In the genomic region with DNA sequence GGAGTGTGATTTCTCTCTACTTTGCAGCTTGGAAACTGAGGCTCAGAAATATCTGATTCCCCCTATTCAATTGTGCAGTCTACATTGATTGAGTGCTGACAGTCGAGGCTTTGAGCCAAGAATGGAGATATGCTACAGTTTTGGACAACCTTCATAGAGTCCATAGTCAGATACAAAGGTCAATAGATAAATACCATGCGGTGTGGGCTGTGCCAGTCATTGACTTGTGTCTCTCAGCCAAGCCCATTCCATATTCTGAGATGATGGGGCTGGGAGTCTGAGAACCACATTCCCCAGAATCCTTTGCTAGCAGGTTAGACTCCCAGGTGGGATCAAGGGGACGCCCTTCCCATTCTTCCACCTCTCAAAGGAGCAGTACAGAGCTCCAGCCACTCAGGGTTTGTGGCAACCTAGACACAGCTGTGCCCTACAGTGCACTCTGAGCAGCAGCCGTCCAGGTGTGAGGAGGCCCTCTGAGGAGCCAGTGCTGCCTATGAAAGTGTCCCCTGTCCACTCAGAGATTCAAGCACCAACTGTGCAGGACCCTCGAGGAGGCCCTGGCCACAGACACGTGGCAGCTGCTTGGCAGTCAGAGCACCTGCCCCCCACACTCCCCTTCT, we compare ENCODE assay signal across 1 cellular context.
TF ChIP-seq lines count a peak whose summit lies in the region.

No MANE protein-coding gene starts in this region.

TF ChIP-seq in HepG2, 621 proteins besides CTCF, POLR2A, EP300 and RAD21 (continued from another document):
- TF ChIP-seq GABPA (IDR thresholded peaks at IDR 0.05; ENCODE audit: low read depth, low read length) (no peak), GABPA (CRISPR knock-in tag; IDR thresholded peaks at IDR 0.05; ENCODE audit: low read depth) (no peak), REL (CRISPR knock-in tag; conservative IDR thresholded peaks at IDR 0.05) (no peak), TOPORS (CRISPR knock-in tag; IDR thresholded peaks at IDR 0.05) (no peak), MTF2 (CRISPR knock-in tag; IDR thresholded peaks at IDR 0.05; ENCODE audit: borderline replicate concordance) (no peak), ELF4 (CRISPR knock-in tag; IDR thresholded peaks at IDR 0.05; ENCODE audit: borderline replicate concordance) (no peak), ZNF577 (CRISPR knock-in tag; IDR thresholded peaks at IDR 0.05; ENCODE audit: borderline replicate concordance, low read depth) (no peak), ZZZ3 (CRISPR knock-in tag; IDR thresholded peaks at IDR 0.05; ENCODE audit: borderline replicate concordance) (no peak), ISL2 (CRISPR knock-in tag; IDR thresholded peaks at IDR 0.05) (no peak), SALL1 (CRISPR knock-in tag; IDR thresholded peaks at IDR 0.05) (no peak), FOXK2 (IDR thresholded peaks at IDR 0.05) (no peak)
- TF ChIP-seq, protein P1, sequence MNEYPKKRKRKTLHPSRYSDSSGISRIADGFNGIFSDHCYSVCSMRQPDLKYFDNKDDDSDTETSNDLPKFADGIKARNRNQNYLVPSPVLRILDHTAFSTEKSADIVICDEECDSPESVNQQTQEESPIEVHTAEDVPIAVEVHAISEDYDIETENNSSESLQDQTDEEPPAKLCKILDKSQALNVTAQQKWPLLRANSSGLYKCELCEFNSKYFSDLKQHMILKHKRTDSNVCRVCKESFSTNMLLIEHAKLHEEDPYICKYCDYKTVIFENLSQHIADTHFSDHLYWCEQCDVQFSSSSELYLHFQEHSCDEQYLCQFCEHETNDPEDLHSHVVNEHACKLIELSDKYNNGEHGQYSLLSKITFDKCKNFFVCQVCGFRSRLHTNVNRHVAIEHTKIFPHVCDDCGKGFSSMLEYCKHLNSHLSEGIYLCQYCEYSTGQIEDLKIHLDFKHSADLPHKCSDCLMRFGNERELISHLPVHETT (CRISPR knock-in tag; conservative IDR thresholded peaks at IDR 0.05): no peak
- TF ChIP-seq, protein P2, sequence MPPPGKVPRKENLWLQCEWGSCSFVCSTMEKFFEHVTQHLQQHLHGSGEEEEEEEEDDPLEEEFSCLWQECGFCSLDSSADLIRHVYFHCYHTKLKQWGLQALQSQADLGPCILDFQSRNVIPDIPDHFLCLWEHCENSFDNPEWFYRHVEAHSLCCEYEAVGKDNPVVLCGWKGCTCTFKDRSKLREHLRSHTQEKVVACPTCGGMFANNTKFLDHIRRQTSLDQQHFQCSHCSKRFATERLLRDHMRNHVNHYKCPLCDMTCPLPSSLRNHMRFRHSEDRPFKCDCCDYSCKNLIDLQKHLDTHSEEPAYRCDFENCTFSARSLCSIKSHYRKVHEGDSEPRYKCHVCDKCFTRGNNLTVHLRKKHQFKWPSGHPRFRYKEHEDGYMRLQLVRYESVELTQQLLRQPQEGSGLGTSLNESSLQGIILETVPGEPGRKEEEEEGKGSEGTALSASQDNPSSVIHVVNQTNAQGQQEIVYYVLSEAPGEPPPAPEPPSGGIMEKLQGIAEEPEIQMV (CRISPR knock-in tag; IDR thresholded peaks at IDR 0.05; ENCODE audit: low read depth): no peak
- TF ChIP-seq, protein P3, sequence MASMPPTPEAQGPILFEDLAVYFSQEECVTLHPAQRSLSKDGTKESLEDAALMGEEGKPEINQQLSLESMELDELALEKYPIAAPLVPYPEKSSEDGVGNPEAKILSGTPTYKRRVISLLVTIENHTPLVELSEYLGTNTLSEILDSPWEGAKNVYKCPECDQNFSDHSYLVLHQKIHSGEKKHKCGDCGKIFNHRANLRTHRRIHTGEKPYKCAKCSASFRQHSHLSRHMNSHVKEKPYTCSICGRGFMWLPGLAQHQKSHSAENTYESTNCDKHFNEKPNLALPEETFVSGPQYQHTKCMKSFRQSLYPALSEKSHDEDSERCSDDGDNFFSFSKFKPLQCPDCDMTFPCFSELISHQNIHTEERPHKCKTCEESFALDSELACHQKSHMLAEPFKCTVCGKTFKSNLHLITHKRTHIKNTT (CRISPR knock-in tag; IDR thresholded peaks at IDR 0.05): no peak
- TF ChIP-seq, protein P4, sequence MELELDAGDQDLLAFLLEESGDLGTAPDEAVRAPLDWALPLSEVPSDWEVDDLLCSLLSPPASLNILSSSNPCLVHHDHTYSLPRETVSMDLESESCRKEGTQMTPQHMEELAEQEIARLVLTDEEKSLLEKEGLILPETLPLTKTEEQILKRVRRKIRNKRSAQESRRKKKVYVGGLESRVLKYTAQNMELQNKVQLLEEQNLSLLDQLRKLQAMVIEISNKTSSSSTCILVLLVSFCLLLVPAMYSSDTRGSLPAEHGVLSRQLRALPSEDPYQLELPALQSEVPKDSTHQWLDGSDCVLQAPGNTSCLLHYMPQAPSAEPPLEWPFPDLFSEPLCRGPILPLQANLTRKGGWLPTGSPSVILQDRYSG (CRISPR knock-in tag; IDR thresholded peaks at IDR 0.05): no peak
- TF ChIP-seq, protein P5, sequence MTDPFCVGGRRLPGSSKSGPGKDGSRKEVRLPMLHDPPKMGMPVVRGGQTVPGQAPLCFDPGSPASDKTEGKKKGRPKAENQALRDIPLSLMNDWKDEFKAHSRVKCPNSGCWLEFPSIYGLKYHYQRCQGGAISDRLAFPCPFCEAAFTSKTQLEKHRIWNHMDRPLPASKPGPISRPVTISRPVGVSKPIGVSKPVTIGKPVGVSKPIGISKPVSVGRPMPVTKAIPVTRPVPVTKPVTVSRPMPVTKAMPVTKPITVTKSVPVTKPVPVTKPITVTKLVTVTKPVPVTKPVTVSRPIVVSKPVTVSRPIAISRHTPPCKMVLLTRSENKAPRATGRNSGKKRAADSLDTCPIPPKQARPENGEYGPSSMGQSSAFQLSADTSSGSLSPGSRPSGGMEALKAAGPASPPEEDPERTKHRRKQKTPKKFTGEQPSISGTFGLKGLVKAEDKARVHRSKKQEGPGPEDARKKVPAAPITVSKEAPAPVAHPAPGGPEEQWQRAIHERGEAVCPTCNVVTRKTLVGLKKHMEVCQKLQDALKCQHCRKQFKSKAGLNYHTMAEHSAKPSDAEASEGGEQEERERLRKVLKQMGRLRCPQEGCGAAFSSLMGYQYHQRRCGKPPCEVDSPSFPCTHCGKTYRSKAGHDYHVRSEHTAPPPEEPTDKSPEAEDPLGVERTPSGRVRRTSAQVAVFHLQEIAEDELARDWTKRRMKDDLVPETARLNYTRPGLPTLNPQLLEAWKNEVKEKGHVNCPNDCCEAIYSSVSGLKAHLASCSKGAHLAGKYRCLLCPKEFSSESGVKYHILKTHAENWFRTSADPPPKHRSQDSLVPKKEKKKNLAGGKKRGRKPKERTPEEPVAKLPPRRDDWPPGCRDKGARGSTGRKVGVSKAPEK (CRISPR knock-in tag; IDR thresholded peaks at IDR 0.05; ENCODE audit: borderline replicate concordance): no peak
TF ChIP-seq in HepG2: peak in this region for 0.
